In the genomic region with DNA sequence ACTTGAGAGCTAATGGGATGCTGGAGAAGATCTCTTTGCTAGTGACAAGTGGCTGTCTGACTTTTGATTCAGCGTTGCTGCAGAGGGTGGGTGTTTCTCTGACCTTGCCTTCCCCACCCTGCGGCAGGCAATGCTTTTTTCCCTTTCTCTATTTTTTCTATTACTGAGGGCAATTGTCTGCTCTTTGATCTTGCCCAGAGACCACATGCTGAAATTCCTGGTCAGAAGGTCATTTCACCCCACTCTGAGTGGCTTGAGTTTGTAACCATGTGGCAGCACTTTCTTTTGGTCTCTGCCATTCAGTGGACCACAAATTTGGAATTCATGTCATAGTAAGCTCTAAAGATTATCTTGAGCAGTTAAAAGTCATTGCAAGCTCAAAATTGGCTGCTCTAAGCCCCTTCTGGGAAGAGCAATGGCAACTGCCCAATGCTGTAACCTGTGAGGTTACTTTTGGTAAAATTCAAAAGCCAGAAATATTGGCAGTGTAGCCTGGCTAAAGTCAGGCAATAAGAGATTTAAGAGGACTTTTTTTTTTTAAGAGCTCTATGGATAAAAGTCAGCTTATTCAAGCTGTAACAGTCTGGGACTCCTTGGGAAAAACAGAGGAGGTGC, we compare ENCODE assay signal across 24 cellular contexts.
"Had no signal": no experiment of that assay in that cellular context is flagged by ENCODE, and none has a peak within 500 bp of the region (broad histone marks: within the 10 kb centered on the region; RNA-seq: fewer than 3 reads in every experiment).

No MANE protein-coding gene starts in this region.

- H3K4me3 ChIP-seq: colonic mucosa, esophagus muscularis mucosa, heart right ventricle, left ventricle myocardium inferior, lower lobe of right lung, ovary, psoas muscle, sigmoid colon, skin epidermis, spleen, testis, tibial artery had no signal

- DNase-seq: colonic mucosa; effector CD8-positive, alpha-beta T cell; endodermal cell; foreskin melanocyte; glutamatergic neuron; heart right ventricle; hippocampal formation; left cardiac atrium; left ventricle myocardium inferior; lower lobe of right lung; natural killer cell; occipital lobe; ovary; posterior cingulate gyrus; psoas muscle; right cardiac atrium; sigmoid colon; spleen; stimulated activated CD4-positive, alpha-beta T cell treated with anti-CD3 and anti-CD28 coated beads, Interleukin-4, amount 100 ng/mL, for 4 hours; stimulated activated naive CD8-positive, alpha-beta T cell treated with anti-CD3 and anti-CD28 coated beads, Interleukin-15, Interleukin-2, amounts not matched to agents 100 U/mL and 50 U/mL, for 24 hours; testis; tibial artery had no signal
